In the genomic region with DNA sequence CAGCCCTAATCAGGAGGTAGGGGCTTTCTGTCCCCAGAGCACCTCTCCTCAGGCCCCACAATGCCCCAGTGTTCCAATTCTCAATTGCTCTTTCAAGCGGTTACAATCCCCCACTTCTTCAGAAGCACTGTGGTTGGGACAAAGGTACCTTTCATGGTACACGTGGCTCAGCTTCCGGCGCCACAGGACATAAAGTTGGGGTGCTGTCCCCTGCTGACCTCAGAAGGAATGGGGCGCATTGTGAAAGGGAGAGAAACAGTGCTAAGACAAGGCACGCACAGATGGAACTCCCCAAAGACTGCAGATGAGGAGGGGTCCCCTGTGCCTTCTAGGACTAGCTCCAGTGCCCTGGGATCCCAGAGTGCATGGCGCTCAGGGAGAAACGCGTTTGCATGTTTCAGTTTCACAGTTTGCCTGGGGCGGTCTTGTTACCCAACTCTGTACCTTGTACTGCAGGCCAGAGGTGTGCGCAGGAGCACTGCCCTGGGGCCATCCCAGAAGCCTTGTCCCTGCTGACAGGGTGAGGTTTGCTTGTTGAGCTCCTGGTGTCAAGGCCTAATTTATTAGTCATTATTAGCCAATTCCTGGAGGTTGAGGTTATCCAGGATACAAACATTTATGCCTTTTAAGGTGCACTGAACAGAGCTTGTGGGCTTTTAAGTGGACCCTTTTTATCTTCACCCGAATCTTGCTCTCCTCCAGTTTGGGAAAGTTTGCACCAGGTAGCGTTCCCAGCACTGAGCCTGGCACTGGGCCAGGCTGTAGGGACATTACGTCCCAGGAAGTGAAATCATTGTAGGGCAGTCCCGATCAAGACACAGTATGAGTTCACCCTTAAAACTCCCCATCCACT, we compare ENCODE assay signal across 14 cellular contexts. TPM values are rescaled to one million over a fixed set of nuclear protein-coding genes. Genes with fewer than 3 reads are reported as not detected.
DNase-seq lines count a peak whose midpoint lies in the region; ATAC-seq and TF ChIP-seq lines count a peak whose summit lies in the region.
"Had no signal": no experiment of that assay in that cellular context is flagged by ENCODE, and none has a peak within 500 bp of the region (broad histone marks: within the 10 kb centered on the region; RNA-seq: fewer than 3 reads in every experiment).

No MANE protein-coding gene starts in this region.

- TF ChIP-seq CTCF in body of pancreas (IDR thresholded peaks at IDR 0.05) (no peak), GM10248 (IDR thresholded peaks at IDR 0.05; ENCODE audit: control extremely low read depth, extremely low read depth, low read depth, missing control alignments) (no peak)

- H3K27ac ChIP-seq in body of pancreas, result peak overlapping the region; percentile 4 to 58 (median 38)

- intact Hi-C loops in body of pancreas (cut with DNase I), result no loop called here

- H3K4me3 Mint-ChIP-seq in T-helper 2 cell treated with Interferon-gamma antibody and Interleukin-4, amounts not matched to agents 5 μg/mL and 100 μg/mL, for 36 hours, result no peak overlapping the region
- H3K4me3 Mint-ChIP-seq: stimulated activated memory B cell treated with anti-CD40 and anti-IgM and Interleukin-4, amounts not matched to agents 10 μg/mL and 1 μg/mL and 100 μg/mL, for 72 hours had no signal

- POLR2A ChIA-PET in GM10248 (lab: Yijun Ruan, JAX), result no interaction called here

- H3K9me3 Mint-ChIP-seq in T-helper 2 cell treated with Interferon-gamma antibody and Interleukin-4, amounts not matched to agents 5 μg/mL and 100 μg/mL, for 36 hours, result no peaks in the 10 kb centered on the region
- H3K9me3 Mint-ChIP-seq: stimulated activated memory B cell treated with anti-CD40 and anti-IgM and Interleukin-4, amounts not matched to agents 10 μg/mL and 1 μg/mL and 100 μg/mL, for 72 hours had no signal

- no peak for TF ChIP-seq POLR2A in body of pancreas (IDR thresholded peaks at IDR 0.05)

- H3K4me1 ChIP-seq in body of pancreas, result peaks cover 38% of the 10 kb centered on the region

- H3K27me3 Mint-ChIP-seq in T-helper 2 cell treated with Interferon-gamma antibody and Interleukin-4, amounts not matched to agents 5 μg/mL and 100 μg/mL, for 36 hours (ENCODE audit: low read depth), result peaks cover 4% of the 10 kb centered on the region

- CTCF ChIA-PET in GM10248 (lab: Yijun Ruan, JAX), result interaction anchor here (0.9 to 2.2 kb wide), 2 partner anchors 10 to 56 kb away, joined by 3 to 12 read pairs; a partner anchor contains a TSS

- H3K36me3 ChIP-seq in body of pancreas (replicated peaks in 1 of 2; ENCODE audit: insufficient read depth in 1 of 2, low read depth in 2 of 2), result no peaks in the 10 kb centered on the region

- DNase-seq in HT-29 (ENCODE audit: low spot score), result peak; percentile 15
- DNase-seq in body of pancreas, result peak; percentile 61 to 76 (median 70)
- peak; percentile 70 for DNase-seq in kidney tubule cell (ENCODE audit: low spot score)
- DNase-seq in putamen (ENCODE audit: low spot score), result peak; percentile 85
- no peak for DNase-seq in T-helper 2 cell treated with Interferon-gamma antibody and Interleukin-4, amounts not matched to agents 5 μg/mL and 100 μg/mL, for 36 hours (ENCODE audit: low spot score)
- no peak for DNase-seq in GM10248 (ENCODE audit: extremely low spot score)
- DNase-seq: activated naive CD4-positive, alpha-beta T cell; KBM-7; NCI-H2107; stimulated activated CD4-positive, alpha-beta T cell treated with anti-CD3 and anti-CD28 coated beads, Interleukin-2, amount 100 ng/mL, for 24 hours had no signal

- whole genome bisulfite sequencing in body of pancreas, 2 donors, result 57 to 72% methylated on average over 14 to 15 of the region's 15 CpGs

- no peaks in the 10 kb centered on the region for H3K27me3 ChIP-seq in body of pancreas

- no peak overlapping the region for H3K27ac Mint-ChIP-seq in T-helper 2 cell treated with Interferon-gamma antibody and Interleukin-4, amounts not matched to agents 5 μg/mL and 100 μg/mL, for 36 hours
- H3K27ac Mint-ChIP-seq: stimulated activated memory B cell treated with anti-CD40 and anti-IgM and Interleukin-4, amounts not matched to agents 10 μg/mL and 1 μg/mL and 100 μg/mL, for 72 hours had no signal

- H3K4me1 Mint-ChIP-seq in T-helper 2 cell treated with Interferon-gamma antibody and Interleukin-4, amounts not matched to agents 5 μg/mL and 100 μg/mL, for 36 hours (ENCODE audit: low read depth), result no peaks in the 10 kb centered on the region
- H3K4me1 Mint-ChIP-seq: stimulated activated memory B cell treated with anti-CD40 and anti-IgM and Interleukin-4, amounts not matched to agents 10 μg/mL and 1 μg/mL and 100 μg/mL, for 72 hours had no signal

- H3K9me3 ChIP-seq in body of pancreas, result no peaks in the 10 kb centered on the region

- no peak overlapping the region for H3K4me3 ChIP-seq in body of pancreas

- H3K36me3 Mint-ChIP-seq in T-helper 2 cell treated with Interferon-gamma antibody and Interleukin-4, amounts not matched to agents 5 μg/mL and 100 μg/mL, for 36 hours (ENCODE audit: low read depth), result no peaks in the 10 kb centered on the region
- H3K36me3 Mint-ChIP-seq: stimulated activated memory B cell treated with anti-CD40 and anti-IgM and Interleukin-4, amounts not matched to agents 10 μg/mL and 1 μg/mL and 100 μg/mL, for 72 hours had no signal

- ATAC-seq in body of pancreas, result peak; percentile 80
- no peak for ATAC-seq in HG03159 (IDR thresholded peaks at IDR 0.05; ENCODE audit: unreplicated experiment)
- no peak for ATAC-seq in HG03565 (IDR thresholded peaks at IDR 0.05; ENCODE audit: unreplicated experiment)

RNA-seq across cellular contexts. Expression of a gene that starts 7.6 kb away (rescaled TPM):
- not detected in 2 replicates for total RNA-seq in HT-29 (2014; rRNA removed; shearing (Covaris generic))
- under 1 TPM in 1 of 2 donors, not detected in 1; under 0.01 TPM for total RNA-seq in body of pancreas
- total RNA-seq: osteocyte had no signal

RNA-seq across cellular contexts. Expression of a gene that starts 45.8 kb away (rescaled TPM):
- total RNA-seq in HT-29 (2014; rRNA removed; shearing (Covaris generic)), result 50.5 and 57.7 TPM in 2 replicates
- total RNA-seq in body of pancreas, result 100 to 1,000 TPM in 1 of 2 donors, 10 to 100 TPM in 1; 83.0 to 145 TPM

RNA-seq across cellular contexts. Expression of a gene that starts 55.7 kb away (rescaled TPM):
- total RNA-seq in HT-29 (2014; rRNA removed; shearing (Covaris generic)), result 8.4 and 10.1 TPM in 2 replicates
- 10 to 100 TPM; 14.3 to 19.1 TPM for total RNA-seq in body of pancreas

Comparison
In these comparisons a context has a peak if more than half of its experiments do, and no peak if none do; other contexts are left out.
1. DNase-seq: peak in HT-29 (single experiment), body of pancreas (4 of 4), kidney tubule cell (single experiment) and putamen (single experiment); none in T-helper 2 cell treated with Interferon-gamma antibody and Interleukin-4, amounts not matched to agents 5 μg/mL and 100 μg/mL, for 36 hours (single experiment) and GM10248 (single experiment).